Comparison of ENCODE assay signal across 9 cellular contexts in genomic region chr20:46709055-46709458, GRCh38. TPM values are rescaled to one million over a fixed set of nuclear protein-coding genes. Genes with fewer than 3 reads are reported as not detected.
DNase-seq lines count a peak whose midpoint lies in the region; ATAC-seq and TF ChIP-seq lines count a peak whose summit lies in the region.
"Had no signal": no experiment of that assay in that cellular context is flagged by ENCODE, and none has a peak within 500 bp of the region (broad histone marks: within the 10 kb centered on the region; RNA-seq: fewer than 3 reads in every experiment).

No MANE protein-coding gene starts in this region.

- no peaks in the 10 kb centered on the region for H3K9me3 ChIP-seq in A673 (ENCODE audit: low read depth, low read length, poor library complexity, severe bottlenecking)

- peaks cover 31% of the 10 kb centered on the region for H3K4me1 Mint-ChIP-seq in nephron

- H3K27ac ChIP-seq in A673 (ENCODE audit: low read depth, low read length, poor library complexity, severe bottlenecking) = no peak overlapping the region

- no peaks in the 10 kb centered on the region for H3K27me3 Mint-ChIP-seq in nephron (ENCODE audit: low read depth)

- H3K4me3 ChIP-seq in A673 (ENCODE audit: low read depth, low read length, poor library complexity, severe bottlenecking) = peak overlapping the region; percentile 43
- H3K4me3 ChIP-seq in epithelial cell of proximal tubule (ENCODE audit: low read depth, low read length) = peak overlapping the region; percentile 67

- in situ Hi-C loops in ACHN (cut with HindIII; ENCODE audit: low pct_ligation_motif_present, low pct_unique_long_range_greater_than_20kb, low sequenced_read_pairs) = no loop called here

- H3K9me3 Mint-ChIP-seq in nephron = peaks cover 2% of the 10 kb centered on the region

- DNase-seq in A673 (ENCODE audit: low spot score) (no peak), NCI-H146 treated with DMSO at 0.1 percent for 48 hours (lab: John Stamatoyannopoulos, UW; ENCODE audit: unreplicated experiment) (peak; percentile 13), epithelial cell of proximal tubule (ENCODE audit: low read depth) (no peak), ACHN (no peak), SW480 (ENCODE audit: low spot score) (no peak)

- no peaks in the 10 kb centered on the region for H3K36me3 ChIP-seq in A673 (ENCODE audit: insufficient read depth, low read length, poor library complexity, severe bottlenecking)

- no peak for TF ChIP-seq CTCF in A673 (conservative IDR thresholded peaks at IDR 0.05; ENCODE audit: low read depth, low read length)
- TF ChIP-seq CTCF in epithelial cell of proximal tubule (conservative IDR thresholded peaks at IDR 0.05; ENCODE audit: low read depth, low read length) = no peak
- TF ChIP-seq CTCF in nephron (IDR thresholded peaks at IDR 0.05; ENCODE audit: unreplicated experiment in 3 of 3) = no peak

- H3K4me3 Mint-ChIP-seq in nephron = peak overlapping the region; percentile 82 to 86 (median 86)

- POLR2A ChIA-PET in A673 (lab: Charles Lee; ENCODE audit: low non-redundant PET) = no interaction called here

- H3K4me1 ChIP-seq in A673 (ENCODE audit: insufficient read depth, low read length, poor library complexity, severe bottlenecking) = no peaks in the 10 kb centered on the region

- BruUV-seq in A673 (replicated peaks; lab: Mats Ljungman, UMichigan) = no TSS peak

- H3K27me3 ChIP-seq in A673 (replicated peaks; ENCODE audit: insufficient read depth, low read depth, low read length, poor library complexity) = peaks cover 41% of the 10 kb centered on the region

- ATAC-seq in HG02642 (IDR thresholded peaks at IDR 0.05; ENCODE audit: poor library complexity, unreplicated experiment) (no peak), HG02759 (IDR thresholded peaks at IDR 0.05; ENCODE audit: unreplicated experiment) (no peak)
- ATAC-seq: HCT116 had no signal

- CTCF ChIA-PET in A673 (lab: Charles Lee) = no interaction called here

- peaks cover 3% of the 10 kb centered on the region for H3K36me3 Mint-ChIP-seq in nephron (ENCODE audit: low read depth)

- H3K27ac Mint-ChIP-seq in nephron = peak overlapping the region; percentile 89 to 97 (median 94)

- intact Hi-C loops in A673 (cut with micrococcal nuclease; ENCODE audit: unreplicated experiment) = no loop called here

RNA-seq across cellular contexts. Expression of gene SLC2A10, which starts 0.4 kb away (rescaled TPM):
- total RNA-seq in A673 (2021) (0.37 TPM in 1 of 2 replicates, not detected in the other), epithelial cell of proximal tubule (4.6 and 12.5 TPM in 2 replicates)

RNA-seq across cellular contexts. Expression of gene TP53RK, which starts 19.8 kb away (rescaled TPM):
- 16.4 and 20.6 TPM in 2 replicates for total RNA-seq in A673 (2021)
- total RNA-seq in epithelial cell of proximal tubule = 21.0 and 22.8 TPM in 2 replicates

RNA-seq across cellular contexts. Expression of gene SLC13A3, which starts 57.8 kb away (rescaled TPM):
- 1.3 and 1.4 TPM in 2 replicates for total RNA-seq in A673 (2021)
- total RNA-seq in epithelial cell of proximal tubule = 1.2 and 1.6 TPM in 2 replicates
